ENCODE assay signal across 1 cellular context in genomic region chr20:46648903-46649649, GRCh38.
TF ChIP-seq lines count a peak whose summit lies in the region.

No MANE protein-coding gene starts in this region.

TF ChIP-seq in K562, 482 proteins besides CTCF, POLR2A, EP300 and RAD21 (continued from another document and continues in another):
- TF ChIP-seq, protein P1, sequence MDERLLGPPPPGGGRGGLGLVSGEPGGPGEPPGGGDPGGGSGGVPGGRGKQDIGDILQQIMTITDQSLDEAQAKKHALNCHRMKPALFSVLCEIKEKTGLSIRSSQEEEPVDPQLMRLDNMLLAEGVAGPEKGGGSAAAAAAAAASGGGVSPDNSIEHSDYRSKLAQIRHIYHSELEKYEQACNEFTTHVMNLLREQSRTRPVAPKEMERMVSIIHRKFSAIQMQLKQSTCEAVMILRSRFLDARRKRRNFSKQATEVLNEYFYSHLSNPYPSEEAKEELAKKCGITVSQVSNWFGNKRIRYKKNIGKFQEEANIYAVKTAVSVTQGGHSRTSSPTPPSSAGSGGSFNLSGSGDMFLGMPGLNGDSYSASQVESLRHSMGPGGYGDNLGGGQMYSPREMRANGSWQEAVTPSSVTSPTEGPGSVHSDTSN (CRISPR knock-in tag; IDR thresholded peaks at IDR 0.05; ENCODE audit: low read depth) = no peak
- TF ChIP-seq, protein P1 (tag; conservative IDR thresholded peaks at IDR 0.05; ENCODE audit: low read depth) = peak; percentile 84
- TF ChIP-seq NCOR1 (IDR thresholded peaks at IDR 0.05) (peak; percentile 86), CBX2 (IDR thresholded peaks at IDR 0.05; ENCODE audit: insufficient read depth, low read length, poor library complexity, severe bottlenecking) (no peak), HMG20B (CRISPR knock-in tag; IDR thresholded peaks at IDR 0.05) (no peak), EHMT2 (IDR thresholded peaks at IDR 0.05) (peak; percentile 63; the same call in 1 of the 2 replicates), ZNF274 (IDR thresholded peaks at IDR 0.05; ENCODE audit: borderline replicate concordance, low read depth, low read length) (peak; percentile 5; the same call in 1 of the 2 replicates), NRF1 (conservative IDR thresholded peaks at IDR 0.05 in 1 of 2, IDR thresholded peaks at IDR 0.05 in 1 of 2) (0 out of 4 replicates have a peak, but pooled peaks of 1 of the 2 experiments have one; percentile 18), ELF2 (CRISPR knock-in tag; IDR thresholded peaks at IDR 0.05) (no peak), NFIC (IDR thresholded peaks at IDR 0.05) (peak; percentile 65), MAFK (IDR thresholded peaks at IDR 0.05; ENCODE audit: low read length) (no peak), ZNF311 (CRISPR knock-in tag; IDR thresholded peaks at IDR 0.05) (no peak), NR2C1 (IDR thresholded peaks at IDR 0.05) (no peak), NR2C1 (tag; IDR thresholded peaks at IDR 0.05) (peak; percentile 33; the same call in 1 of the 2 replicates), ASH1L (IDR thresholded peaks at IDR 0.05; ENCODE audit: borderline replicate concordance, low read depth, partially characterized antibody) (peak; percentile 29), MEIS2 (IDR thresholded peaks at IDR 0.05; ENCODE audit: partially characterized antibody) (peak; percentile 89), ZMIZ1 (IDR thresholded peaks at IDR 0.05; ENCODE audit: low read depth in 2 of 2, low read length in 2 of 2) (0 out of 4 replicates have a peak, but pooled peaks of 1 of the 2 experiments have one; percentile 62), DPF2 (IDR thresholded peaks at IDR 0.05) (peak; percentile 86), EGR1 (conservative IDR thresholded peaks at IDR 0.05) (peak; percentile 92), ZFP36 (IDR thresholded peaks at IDR 0.05; ENCODE audit: low read depth, low read length, partially characterized antibody) (peak; percentile 63), HDGF (IDR thresholded peaks at IDR 0.05) (peak; percentile 80; the same call in 1 of the 2 replicates), ARID1B (IDR thresholded peaks at IDR 0.05) (peak; percentile 92), PML (IDR thresholded peaks at IDR 0.05; ENCODE audit: low read length) (peak; percentile 71; the same call in 1 of the 2 replicates), DIDO1 (tag; IDR thresholded peaks at IDR 0.05; ENCODE audit: low read depth) (no peak), MTA2 (IDR thresholded peaks at IDR 0.05; ENCODE audit: low read depth) (peak; percentile 55), SMARCC2 (IDR thresholded peaks at IDR 0.05; ENCODE audit: low read depth) (peak; percentile 69; the same call in 1 of the 2 replicates), KDM1A (IDR thresholded peaks at IDR 0.05) (peak; percentile 77 to 81; a peak in 3 of 4 replicates), RBM22 (IDR thresholded peaks at IDR 0.05; ENCODE audit: low read depth, low read length, poor library complexity, severe bottlenecking) (no peak), KHSRP (IDR thresholded peaks at IDR 0.05) (no peak), MECOM (CRISPR knock-in tag; IDR thresholded peaks at IDR 0.05) (peak; percentile 61; the same call in 1 of the 2 replicates), CBFA2T3 (IDR thresholded peaks at IDR 0.05) (peak; percentile 95), STAT5A (IDR thresholded peaks at IDR 0.05; ENCODE audit: borderline replicate concordance, low read length) (peak; percentile 70), ZBTB7A (IDR thresholded peaks at IDR 0.05; ENCODE audit: borderline replicate concordance, control insufficient read depth, low read depth, low read length) (peak; percentile 60), HDAC1 (IDR thresholded peaks at IDR 0.05) (peak in 1 of 2 experiments; percentile 56; a peak in 2 of 4 replicates), SETDB1 (IDR thresholded peaks at IDR 0.05; ENCODE audit: low read length) (no peak), TCF3 (CRISPR knock-in tag; IDR thresholded peaks at IDR 0.05) (peak; percentile 87), MAX (CRISPR knock-in tag; IDR thresholded peaks at IDR 0.05) (peak; percentile 67), ZNF431 (CRISPR knock-in tag; IDR thresholded peaks at IDR 0.05) (no peak), MYNN (IDR thresholded peaks at IDR 0.05) (peak; percentile 53; the same call in 1 of the 2 replicates), MYNN (CRISPR knock-in tag; IDR thresholded peaks at IDR 0.05) (no peak), CXXC5 (CRISPR knock-in tag; IDR thresholded peaks at IDR 0.05) (peak; percentile 66), CEBPB (tag; IDR thresholded peaks at IDR 0.05) (peak; percentile 82), PHB2 (IDR thresholded peaks at IDR 0.05; ENCODE audit: low read depth) (peak; percentile 37; the same call in 1 of the 2 replicates), CREM (IDR thresholded peaks at IDR 0.05; ENCODE audit: low read depth) (peak; percentile 61; the same call in 1 of the 2 replicates), NELFE (IDR thresholded peaks at IDR 0.05; ENCODE audit: insufficient read depth, insufficient read length) (no peak), ZNF644 (tag; IDR thresholded peaks at IDR 0.05; ENCODE audit: low read depth) (no peak), SAP30 (IDR thresholded peaks at IDR 0.05; ENCODE audit: borderline replicate concordance, insufficient read depth, low read depth, low read length, poor library complexity, severe bottlenecking) (no peak), RBBP5 (IDR thresholded peaks at IDR 0.05; ENCODE audit: borderline replicate concordance, insufficient read depth, low read length, poor library complexity, severe bottlenecking) (no peak), TBL1XR1 (IDR thresholded peaks at IDR 0.05; ENCODE audit: low read length in 2 of 2) (0 out of 4 replicates have a peak, but pooled peaks of 1 of the 2 experiments have one; percentile 42), YY1 (IDR thresholded peaks at IDR 0.05; ENCODE audit: borderline replicate concordance in 1 of 3, control insufficient read depth in 1 of 3, extremely low read depth in 1 of 3, insufficient read depth in 3 of 3, insufficient read length in 1 of 3, insufficient replicate concordance in 2 of 3, low read depth in 1 of 3, low read length in 2 of 3) (peak in 1 of 3 experiments; percentile 19), POLR2AphosphoS5 (IDR thresholded peaks at IDR 0.05; ENCODE audit: control insufficient read depth, insufficient read depth, low read depth, low read length) (peak; percentile 73), ZFP30 (CRISPR knock-in tag; IDR thresholded peaks at IDR 0.05; ENCODE audit: borderline replicate concordance) (no peak), GATA2 (CRISPR knock-in tag; IDR thresholded peaks at IDR 0.05) (peak; percentile 78), E2F6 (IDR thresholded peaks at IDR 0.05; ENCODE audit: borderline replicate concordance in 1 of 2, extremely low read depth in 1 of 2, insufficient read depth in 1 of 2, insufficient read length in 1 of 2, low read depth in 1 of 2, low read length in 1 of 2, poor library complexity in 1 of 2, severe bottlenecking in 1 of 2) (peak in 1 of 2 experiments; percentile 13), TAL1 (IDR thresholded peaks at IDR 0.05) (peak; percentile 85), IRF9 (tag; IDR thresholded peaks at IDR 0.05) (no peak), SMAD4 (CRISPR knock-in tag; conservative IDR thresholded peaks at IDR 0.05) (peak; percentile 60), BCOR (IDR thresholded peaks at IDR 0.05) (peak; percentile 75), CHD2 (IDR thresholded peaks at IDR 0.05; ENCODE audit: low read depth, low read length) (no peak)
- TF ChIP-seq, protein P2, sequence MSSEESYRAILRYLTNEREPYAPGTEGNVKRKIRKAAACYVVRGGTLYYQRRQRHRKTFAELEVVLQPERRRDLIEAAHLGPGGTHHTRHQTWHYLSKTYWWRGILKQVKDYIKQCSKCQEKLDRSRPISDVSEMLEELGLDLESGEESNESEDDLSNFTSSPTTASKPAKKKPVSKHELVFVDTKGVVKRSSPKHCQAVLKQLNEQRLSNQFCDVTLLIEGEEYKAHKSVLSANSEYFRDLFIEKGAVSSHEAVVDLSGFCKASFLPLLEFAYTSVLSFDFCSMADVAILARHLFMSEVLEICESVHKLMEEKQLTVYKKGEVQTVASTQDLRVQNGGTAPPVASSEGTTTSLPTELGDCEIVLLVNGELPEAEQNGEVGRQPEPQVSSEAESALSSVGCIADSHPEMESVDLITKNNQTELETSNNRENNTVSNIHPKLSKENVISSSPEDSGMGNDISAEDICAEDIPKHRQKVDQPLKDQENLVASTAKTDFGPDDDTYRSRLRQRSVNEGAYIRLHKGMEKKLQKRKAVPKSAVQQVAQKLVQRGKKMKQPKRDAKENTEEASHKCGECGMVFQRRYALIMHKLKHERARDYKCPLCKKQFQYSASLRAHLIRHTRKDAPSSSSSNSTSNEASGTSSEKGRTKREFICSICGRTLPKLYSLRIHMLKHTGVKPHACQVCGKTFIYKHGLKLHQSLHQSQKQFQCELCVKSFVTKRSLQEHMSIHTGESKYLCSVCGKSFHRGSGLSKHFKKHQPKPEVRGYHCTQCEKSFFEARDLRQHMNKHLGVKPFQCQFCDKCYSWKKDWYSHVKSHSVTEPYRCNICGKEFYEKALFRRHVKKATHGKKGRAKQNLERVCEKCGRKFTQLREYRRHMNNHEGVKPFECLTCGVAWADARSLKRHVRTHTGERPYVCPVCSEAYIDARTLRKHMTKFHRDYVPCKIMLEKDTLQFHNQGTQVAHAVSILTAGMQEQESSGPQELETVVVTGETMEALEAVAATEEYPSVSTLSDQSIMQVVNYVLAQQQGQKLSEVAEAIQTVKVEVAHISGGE (CRISPR knock-in tag; IDR thresholded peaks at IDR 0.05) = 0 out of 6 replicates have a peak, but pooled peaks of 1 of the 3 experiments have one; percentile 19
- TF ChIP-seq, protein P3, sequence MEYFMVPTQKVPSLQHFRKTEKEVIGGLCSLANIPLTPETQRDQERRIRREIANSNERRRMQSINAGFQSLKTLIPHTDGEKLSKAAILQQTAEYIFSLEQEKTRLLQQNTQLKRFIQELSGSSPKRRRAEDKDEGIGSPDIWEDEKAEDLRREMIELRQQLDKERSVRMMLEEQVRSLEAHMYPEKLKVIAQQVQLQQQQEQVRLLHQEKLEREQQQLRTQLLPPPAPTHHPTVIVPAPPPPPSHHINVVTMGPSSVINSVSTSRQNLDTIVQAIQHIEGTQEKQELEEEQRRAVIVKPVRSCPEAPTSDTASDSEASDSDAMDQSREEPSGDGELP (CRISPR knock-in tag; IDR thresholded peaks at IDR 0.05; ENCODE audit: borderline replicate concordance) = peak; percentile 38
- TF ChIP-seq, protein P4, sequence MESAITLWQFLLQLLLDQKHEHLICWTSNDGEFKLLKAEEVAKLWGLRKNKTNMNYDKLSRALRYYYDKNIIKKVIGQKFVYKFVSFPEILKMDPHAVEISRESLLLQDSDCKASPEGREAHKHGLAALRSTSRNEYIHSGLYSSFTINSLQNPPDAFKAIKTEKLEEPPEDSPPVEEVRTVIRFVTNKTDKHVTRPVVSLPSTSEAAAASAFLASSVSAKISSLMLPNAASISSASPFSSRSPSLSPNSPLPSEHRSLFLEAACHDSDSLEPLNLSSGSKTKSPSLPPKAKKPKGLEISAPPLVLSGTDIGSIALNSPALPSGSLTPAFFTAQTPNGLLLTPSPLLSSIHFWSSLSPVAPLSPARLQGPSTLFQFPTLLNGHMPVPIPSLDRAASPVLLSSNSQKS (CRISPR knock-in tag; IDR thresholded peaks at IDR 0.05) = no peak
